In the genomic region with DNA sequence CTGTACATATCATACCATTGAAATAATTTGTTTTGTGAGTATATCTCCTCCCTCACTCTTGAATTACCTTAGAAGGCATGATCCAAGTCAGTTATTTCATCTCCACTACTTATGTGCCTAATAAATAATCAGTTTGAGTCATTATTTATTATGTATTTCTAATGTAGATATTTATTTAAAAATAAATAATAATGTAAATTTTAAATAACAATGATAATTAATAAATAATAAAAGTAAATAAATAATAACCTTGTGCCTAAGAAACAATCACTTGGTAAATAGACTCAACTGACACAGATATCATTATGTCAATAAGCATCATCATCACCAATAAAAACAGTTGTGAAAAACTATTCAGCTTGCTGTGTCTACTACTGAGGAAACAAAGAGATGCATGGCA, we compare ENCODE assay signal across 37 cellular contexts.
"Had no signal": no experiment of that assay in that cellular context is flagged by ENCODE, and none has a peak within 500 bp of the region (broad histone marks: within the 10 kb centered on the region; RNA-seq: fewer than 3 reads in every experiment).

No MANE protein-coding gene starts in this region.

- H3K27me3 ChIP-seq: adrenal gland, body of pancreas, brain microvascular endothelial cell, breast epithelium had no signal

- H3K27ac ChIP-seq: adrenal gland, body of pancreas, brain microvascular endothelial cell, breast epithelium, VCaP had no signal

- H3K27me3 Mint-ChIP-seq: activated CD4-positive, alpha-beta memory T cell treated with anti-CD3 and anti-CD28 coated beads, Interleukin-2, amount 10 ng/mL, durations not matched to agents 7 days and 5 days; activated CD4-positive, alpha-beta T cell treated with anti-CD3 and anti-CD28 coated beads for 36 hours; activated CD4-positive, alpha-beta T cell treated with anti-CD3 and anti-CD28 coated beads, Interleukin-2, amount 10 ng/mL, durations not matched to agents 7 days and 5 days; activated CD8-positive, alpha-beta memory T cell treated with anti-CD3 and anti-CD28 coated beads, Interleukin-2, amount 10 ng/mL, durations not matched to agents 7 days and 5 days; activated naive CD8-positive, alpha-beta T cell treated with anti-CD3 and anti-CD28 coated beads for 36 hours; activated T-cell treated with anti-CD3 and anti-CD28 coated beads, Interleukin-2, amount 50 U/mL, for 24 hours had no signal

- H3K27ac Mint-ChIP-seq: activated CD4-positive, alpha-beta memory T cell treated with anti-CD3 and anti-CD28 coated beads, Interleukin-2, amount 10 ng/mL, durations not matched to agents 7 days and 5 days; activated CD4-positive, alpha-beta T cell treated with anti-CD3 and anti-CD28 coated beads for 36 hours; activated CD4-positive, alpha-beta T cell treated with anti-CD3 and anti-CD28 coated beads, Interleukin-2, amount 10 ng/mL, durations not matched to agents 7 days and 5 days; activated CD8-positive, alpha-beta memory T cell treated with anti-CD3 and anti-CD28 coated beads, Interleukin-2, amount 10 ng/mL, durations not matched to agents 7 days and 5 days; activated CD8-positive, alpha-beta T cell treated with anti-CD3 and anti-CD28 coated beads, Interleukin-2, amount 10 ng/mL, durations not matched to agents 7 days and 5 days; activated naive CD4-positive, alpha-beta T cell treated with anti-CD3 and anti-CD28 coated beads for 36 hours; activated naive CD4-positive, alpha-beta T cell treated with anti-CD3 and anti-CD28 coated beads, Interleukin-2, amount 50 U/mL, for 72 hours; activated naive CD8-positive, alpha-beta T cell treated with anti-CD3 and anti-CD28 coated beads for 36 hours; activated T-cell treated with anti-CD3 and anti-CD28 coated beads, Interleukin-2, amount 50 U/mL, for 24 hours; activated T-helper 2 cell treated with anti-CD3 and anti-CD28 coated beads, Interferon-gamma antibody, Interleukin-2, Interleukin-4, amounts not matched to agents 10 μg/mL and 5 μg/mL and 100 μg/mL, durations not matched to agents 14 hours and 24 hours and 36 hours; T-helper 1 cell treated with Interleukin-12 subunit alpha and Interleukin-12 subunit beta and Interleukin-4 antibody, amounts not matched to agents 30 μg/mL and 1 μg/mL, for 36 hours; T-helper 2 cell treated with Interferon-gamma antibody and Interleukin-4, amounts not matched to agents 5 μg/mL and 100 μg/mL, for 36 hours had no signal

- H3K4me1 ChIP-seq: adrenal gland, body of pancreas, breast epithelium had no signal

- H3K4me3 Mint-ChIP-seq: activated CD4-positive, alpha-beta memory T cell treated with anti-CD3 and anti-CD28 coated beads, Interleukin-2, amount 10 ng/mL, durations not matched to agents 7 days and 5 days; activated CD4-positive, alpha-beta T cell treated with anti-CD3 and anti-CD28 coated beads for 36 hours; activated CD4-positive, alpha-beta T cell treated with anti-CD3 and anti-CD28 coated beads, Interleukin-2, amount 10 ng/mL, durations not matched to agents 7 days and 5 days; activated CD8-positive, alpha-beta memory T cell treated with anti-CD3 and anti-CD28 coated beads, Interleukin-2, amount 10 ng/mL, durations not matched to agents 7 days and 5 days; activated CD8-positive, alpha-beta T cell treated with anti-CD3 and anti-CD28 coated beads, Interleukin-2, amount 10 ng/mL, durations not matched to agents 7 days and 5 days; activated naive CD4-positive, alpha-beta T cell treated with anti-CD3 and anti-CD28 coated beads for 36 hours; activated naive CD8-positive, alpha-beta T cell treated with anti-CD3 and anti-CD28 coated beads for 36 hours; activated T-cell treated with anti-CD3 and anti-CD28 coated beads, Interleukin-2, amount 50 U/mL, for 24 hours; T-helper 1 cell treated with Interleukin-12 subunit alpha and Interleukin-12 subunit beta and Interleukin-4 antibody, amounts not matched to agents 30 μg/mL and 1 μg/mL, for 36 hours; T-helper 2 cell treated with Interferon-gamma antibody and Interleukin-4, amounts not matched to agents 5 μg/mL and 100 μg/mL, for 36 hours had no signal

- H3K4me3 ChIP-seq: adrenal gland, body of pancreas, breast epithelium had no signal

- H3K36me3 Mint-ChIP-seq: activated CD8-positive, alpha-beta memory T cell treated with anti-CD3 and anti-CD28 coated beads, Interleukin-2, amount 10 ng/mL, durations not matched to agents 7 days and 5 days; activated naive CD4-positive, alpha-beta T cell treated with anti-CD3 and anti-CD28 coated beads, Interleukin-2, amount 50 U/mL, for 72 hours; activated naive CD8-positive, alpha-beta T cell treated with anti-CD3 and anti-CD28 coated beads for 36 hours had no signal

- H3K36me3 ChIP-seq: adrenal gland, brain microvascular endothelial cell, breast epithelium had no signal

- FAIRE-seq: astrocyte, TTC549 had no signal

- H3K9me3 ChIP-seq: adrenal gland, breast epithelium had no signal

- DNase-seq: activated CD4-positive, alpha-beta memory T cell treated with anti-CD3 and anti-CD28 coated beads, Interleukin-2, amount 10 ng/mL, durations not matched to agents 7 days and 5 days; activated CD4-positive, alpha-beta T cell treated with anti-CD3 and anti-CD28 coated beads for 1 hour; activated CD4-positive, alpha-beta T cell treated with anti-CD3 and anti-CD28 coated beads for 36 hours; activated CD4-positive, alpha-beta T cell treated with anti-CD3 and anti-CD28 coated beads for 48 hours; activated CD4-positive, alpha-beta T cell treated with anti-CD3 and anti-CD28 coated beads, Interleukin-2, amount 10 ng/mL, durations not matched to agents 7 days and 5 days; activated CD4-positive, alpha-beta T cell treated with anti-CD3 and anti-CD28 coated beads, Interleukin-2, amount 50 U/mL, for 48 hours; activated CD4-positive, CD25-positive, alpha-beta regulatory T cell; activated CD8-positive, alpha-beta memory T cell treated with anti-CD3 and anti-CD28 coated beads for 24 hours; activated CD8-positive, alpha-beta memory T cell treated with anti-CD3 and anti-CD28 coated beads, Interleukin-2, amount 10 ng/mL, durations not matched to agents 7 days and 5 days; activated CD8-positive, alpha-beta memory T cell treated with anti-CD3 and anti-CD28 coated beads, Interleukin-2, amount 50 U/mL, for 48 hours; activated CD8-positive, alpha-beta T cell treated with anti-CD3 and anti-CD28 coated beads, Interleukin-2, amount 10 ng/mL, durations not matched to agents 7 days and 5 days; activated effector memory CD4-positive, alpha-beta T cell treated with Interleukin-2 at 50 U/mL for 16 hours; activated gamma-delta T cell treated with Interleukin-2 at 50 U/mL for 16 hours; activated naive CD4-positive, alpha-beta T cell; activated naive CD4-positive, alpha-beta T cell treated with anti-CD3 and anti-CD28 coated beads for 36 hours; activated naive CD4-positive, alpha-beta T cell treated with anti-CD3 and anti-CD28 coated beads, Interleukin-2, amount 50 U/mL, for 16 hours; activated naive CD8-positive, alpha-beta T cell treated with anti-CD3 and anti-CD28 coated beads for 36 hours; activated T-cell treated with anti-CD3 and anti-CD28 coated beads, Interleukin-2, amount 50 U/mL, for 24 hours; activated T-cell treated with anti-CD3 and anti-CD28 coated beads, Interleukin-2, amount 50 U/mL, for 48 hours; adrenal gland; amniotic stem cell; aorta; body of pancreas; brain microvascular endothelial cell; central memory CD4-positive, alpha-beta T cell; T-helper 1 cell; T-helper 2 cell; T-helper 9 cell had no signal

- ATAC-seq: activated CD4-positive, alpha-beta T cell treated with anti-CD3 and anti-CD28 coated beads for 36 hours; activated CD4-positive, CD25-positive, alpha-beta regulatory T cell treated with anti-CD3 and anti-CD28 coated beads, Interleukin-2, amount 50 U/mL, for 24 hours; activated CD8-positive, alpha-beta memory T cell treated with anti-CD3 and anti-CD28 coated beads, Interleukin-2, amount 10 ng/mL, durations not matched to agents 7 days and 5 days; activated CD8-positive, alpha-beta T cell treated with anti-CD3 and anti-CD28 coated beads, Interleukin-2, amount 10 ng/mL, durations not matched to agents 7 days and 5 days; activated naive CD4-positive, alpha-beta T cell treated with anti-CD3 and anti-CD28 coated beads, Interleukin-2, amount 50 U/mL, for 72 hours; body of pancreas had no signal

- H3K4me1 Mint-ChIP-seq: activated CD4-positive, alpha-beta memory T cell treated with anti-CD3 and anti-CD28 coated beads, Interleukin-2, amount 10 ng/mL, durations not matched to agents 7 days and 5 days; activated CD4-positive, alpha-beta T cell treated with anti-CD3 and anti-CD28 coated beads for 36 hours; activated CD4-positive, alpha-beta T cell treated with anti-CD3 and anti-CD28 coated beads, Interleukin-2, amount 10 ng/mL, durations not matched to agents 7 days and 5 days; activated CD8-positive, alpha-beta memory T cell treated with anti-CD3 and anti-CD28 coated beads, Interleukin-2, amount 10 ng/mL, durations not matched to agents 7 days and 5 days; activated naive CD8-positive, alpha-beta T cell treated with anti-CD3 and anti-CD28 coated beads for 36 hours had no signal
